ENCODE assay signal across 26 cellular contexts in the genomic region with DNA sequence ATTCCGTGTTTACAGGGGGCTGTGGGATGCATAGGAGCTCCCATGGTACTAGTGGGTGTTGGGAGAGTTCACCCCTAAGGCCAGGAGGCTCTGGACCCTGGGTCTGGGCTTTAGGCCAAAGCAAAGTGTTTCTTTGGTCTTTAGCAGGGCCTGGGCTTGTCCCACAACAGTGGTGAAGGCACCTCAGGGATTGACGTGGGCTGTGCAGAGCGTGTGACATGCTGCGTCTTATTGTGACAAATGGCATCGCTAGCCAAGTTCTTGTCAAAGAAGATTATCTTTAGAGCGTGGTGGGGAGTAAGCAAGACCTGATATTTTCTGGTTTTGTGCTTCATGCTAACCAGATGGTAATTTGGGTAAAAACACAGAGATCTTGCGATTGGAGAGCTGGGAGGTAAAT.
"Had no signal": no experiment of that assay in that cellular context is flagged by ENCODE, and none has a peak within 500 bp of the region (broad histone marks: within the 10 kb centered on the region; RNA-seq: fewer than 3 reads in every experiment).

No MANE protein-coding gene starts in this region.

- H3K4me3 ChIP-seq: lung, ovary, psoas muscle, skin epidermis, tibial artery had no signal

- H3K4me1 ChIP-seq: psoas muscle, tibial artery had no signal

- H3K9me3 ChIP-seq: neutrophil, ovary, psoas muscle had no signal

- H3K27ac Mint-ChIP-seq: activated CD4-positive, alpha-beta T cell treated with anti-CD3 and anti-CD28 coated beads, Interleukin-2, amount 10 ng/mL, durations not matched to agents 24 days and 14 days; activated CD8-positive, alpha-beta memory T cell treated with anti-CD3 and anti-CD28 coated beads, Interleukin-2, amount 10 ng/mL, durations not matched to agents 7 days and 5 days; activated CD8-positive, alpha-beta T cell treated with anti-CD3 and anti-CD28 coated beads for 36 hours; activated T-helper 1 cell treated with anti-CD3 and anti-CD28 coated beads, Interleukin-12 subunit alpha, Interleukin-12 subunit beta, Interleukin-2, Interleukin-4 antibody, amounts not matched to agents 30 ng/mL and 10 ng/mL and 1 ng/mL, durations not matched to agents 14 hours and 24 hours and 36 hours; endodermal cell; naive B cell; stimulated activated effector memory CD8-positive, alpha-beta T cell treated with anti-CD3 and anti-CD28 coated beads, Interleukin-12 subunit alpha, Interleukin-12 subunit beta, amount 100 ng/mL, for 72 hours had no signal

- H3K4me1 Mint-ChIP-seq: naive B cell had no signal

- DNase-seq: activated CD4-positive, alpha-beta T cell treated with anti-CD3 and anti-CD28 coated beads, Interleukin-2, amount 10 ng/mL, durations not matched to agents 24 days and 14 days; activated CD8-positive, alpha-beta memory T cell treated with anti-CD3 and anti-CD28 coated beads, Interleukin-2, amount 10 ng/mL, durations not matched to agents 7 days and 5 days; activated CD8-positive, alpha-beta T cell treated with anti-CD3 and anti-CD28 coated beads for 36 hours; activated T-cell treated with anti-CD3 and anti-CD28 coated beads for 4 hours; aorta; brain microvascular endothelial cell; cerebellar nuclear complex; cortex of kidney; endodermal cell; naive B cell; ovary; psoas muscle; right cardiac atrium; stimulated activated CD4-positive, alpha-beta T cell treated with anti-CD3 and anti-CD28 coated beads, Interleukin-2, amount 100 ng/mL, for 24 hours; stimulated activated naive CD8-positive, alpha-beta T cell treated with anti-CD3 and anti-CD28 coated beads, Interleukin-15, amount 100 ng/mL, for 72 hours; T-helper 2 cell had no signal

- ATAC-seq: activated CD4-positive, CD25-positive, alpha-beta regulatory T cell treated with anti-CD3 and anti-CD28 coated beads, Interleukin-2, amount 50 U/mL, for 24 hours; activated CD8-positive, alpha-beta memory T cell treated with anti-CD3 and anti-CD28 coated beads, Interleukin-2, amount 10 ng/mL, durations not matched to agents 7 days and 5 days; activated CD8-positive, alpha-beta T cell treated with anti-CD3 and anti-CD28 coated beads for 36 hours; left lobe of liver; psoas muscle; right cardiac atrium; stimulated activated effector memory CD8-positive, alpha-beta T cell treated with anti-CD3 and anti-CD28 coated beads, Interleukin-12 subunit alpha, Interleukin-12 subunit beta, amount 100 ng/mL, for 72 hours; stimulated activated naive CD8-positive, alpha-beta T cell treated with anti-CD3 and anti-CD28 coated beads, Interleukin-15, amount 100 ng/mL, for 72 hours had no signal

- H3K27me3 ChIP-seq: brain microvascular endothelial cell, neutrophil, ovary, tibial artery had no signal

- H3K9me3 Mint-ChIP-seq: activated CD4-positive, alpha-beta T cell treated with anti-CD3 and anti-CD28 coated beads, Interleukin-2, amount 10 ng/mL, durations not matched to agents 24 days and 14 days; activated naive CD4-positive, alpha-beta T cell treated with anti-CD3 and anti-CD28 coated beads, Interleukin-2, amount 50 U/mL, for 72 hours; activated T-helper 1 cell treated with anti-CD3 and anti-CD28 coated beads, Interleukin-12 subunit alpha, Interleukin-12 subunit beta, Interleukin-2, Interleukin-4 antibody, amounts not matched to agents 30 ng/mL and 10 ng/mL and 1 ng/mL, durations not matched to agents 14 hours and 24 hours and 36 hours; stimulated activated effector memory CD8-positive, alpha-beta T cell treated with anti-CD3 and anti-CD28 coated beads, Interleukin-12 subunit alpha, Interleukin-12 subunit beta, amount 100 ng/mL, for 72 hours had no signal

- H3K27me3 Mint-ChIP-seq: activated CD4-positive, alpha-beta T cell treated with anti-CD3 and anti-CD28 coated beads, Interleukin-2, amount 10 ng/mL, durations not matched to agents 24 days and 14 days; activated CD8-positive, alpha-beta memory T cell treated with anti-CD3 and anti-CD28 coated beads, Interleukin-2, amount 10 ng/mL, durations not matched to agents 7 days and 5 days; activated CD8-positive, alpha-beta T cell treated with anti-CD3 and anti-CD28 coated beads for 36 hours; naive B cell; stimulated activated naive CD8-positive, alpha-beta T cell treated with anti-CD3 and anti-CD28 coated beads, Interleukin-15, amount 100 ng/mL, for 72 hours had no signal

- H3K4me3 Mint-ChIP-seq: activated CD4-positive, alpha-beta T cell treated with anti-CD3 and anti-CD28 coated beads, Interleukin-2, amount 10 ng/mL, durations not matched to agents 24 days and 14 days; activated CD8-positive, alpha-beta memory T cell treated with anti-CD3 and anti-CD28 coated beads, Interleukin-2, amount 10 ng/mL, durations not matched to agents 7 days and 5 days; activated CD8-positive, alpha-beta T cell treated with anti-CD3 and anti-CD28 coated beads for 36 hours; activated T-helper 1 cell treated with anti-CD3 and anti-CD28 coated beads, Interleukin-12 subunit alpha, Interleukin-12 subunit beta, Interleukin-2, Interleukin-4 antibody, amounts not matched to agents 30 ng/mL and 10 ng/mL and 1 ng/mL, durations not matched to agents 14 hours and 24 hours and 36 hours; endodermal cell; naive B cell; stimulated activated effector memory CD8-positive, alpha-beta T cell treated with anti-CD3 and anti-CD28 coated beads, Interleukin-12 subunit alpha, Interleukin-12 subunit beta, amount 100 ng/mL, for 72 hours; stimulated activated naive CD8-positive, alpha-beta T cell treated with anti-CD3 and anti-CD28 coated beads, Interleukin-15, amount 100 ng/mL, for 72 hours had no signal

- H3K36me3 ChIP-seq: brain microvascular endothelial cell, neutrophil, ovary, tibial artery had no signal

- H3K36me3 Mint-ChIP-seq: naive B cell; stimulated activated effector memory CD8-positive, alpha-beta T cell treated with anti-CD3 and anti-CD28 coated beads, Interleukin-12 subunit alpha, Interleukin-12 subunit beta, amount 100 ng/mL, for 72 hours had no signal

- H3K27ac ChIP-seq: brain microvascular endothelial cell, neutrophil, ovary, psoas muscle, skin epidermis, tibial artery, VCaP had no signal
